In genomic region chr12:62891805-62892549, GRCh38 we compare ENCODE assay signal across 1 cellular context.
TF ChIP-seq lines count a peak whose summit lies in the region.

No MANE protein-coding gene starts in this region.

TF ChIP-seq in HepG2, 621 proteins besides CTCF, POLR2A, EP300 and RAD21 (continued from another document and continues in another):
- TF ChIP-seq ARID5B (CRISPR knock-in tag; IDR thresholded peaks at IDR 0.05) (peak; percentile 94), SIX4 (CRISPR knock-in tag; IDR thresholded peaks at IDR 0.05) (0 out of 2 replicates have a peak, but pooled peaks have one; percentile 55), ZNF784 (CRISPR knock-in tag; IDR thresholded peaks at IDR 0.05; ENCODE audit: borderline replicate concordance) (no peak), CENPT (CRISPR knock-in tag; IDR thresholded peaks at IDR 0.05; ENCODE audit: low read depth) (no peak), FOXK1 (CRISPR knock-in tag; IDR thresholded peaks at IDR 0.05; ENCODE audit: borderline replicate concordance, low read depth) (peak; percentile 54; the same call in 1 of the 2 replicates), SRSF1 (optimal IDR thresholded peaks at IDR 0.05; ENCODE audit: low read depth, low read length) (no peak), PAX8 (CRISPR knock-in tag; IDR thresholded peaks at IDR 0.05; ENCODE audit: borderline replicate concordance) (no peak), ZNF432 (CRISPR knock-in tag; IDR thresholded peaks at IDR 0.05; ENCODE audit: borderline replicate concordance) (no peak), YEATS2 (CRISPR knock-in tag; IDR thresholded peaks at IDR 0.05; ENCODE audit: borderline replicate concordance) (no peak), GMEB2 (CRISPR knock-in tag; IDR thresholded peaks at IDR 0.05; ENCODE audit: low read depth) (no peak), RFX5 (IDR thresholded peaks at IDR 0.05; ENCODE audit: low read depth, low read length) (no peak), HNRNPL (IDR thresholded peaks at IDR 0.05; ENCODE audit: low read depth, low read length) (no peak), FUBP1 (CRISPR knock-in tag; IDR thresholded peaks at IDR 0.05; ENCODE audit: borderline replicate concordance) (no peak), ZMYM4 (CRISPR knock-in tag; IDR thresholded peaks at IDR 0.05) (no peak), FOXA1 (IDR thresholded peaks at IDR 0.05) (no peak), FOXA1 (CRISPR knock-in tag; IDR thresholded peaks at IDR 0.05) (peak; percentile 80), ATF5 (CRISPR knock-in tag; IDR thresholded peaks at IDR 0.05; ENCODE audit: low read depth) (no peak), TBX2 (CRISPR knock-in tag; IDR thresholded peaks at IDR 0.05; ENCODE audit: borderline replicate concordance) (peak; percentile 95), PHF20 (CRISPR knock-in tag; IDR thresholded peaks at IDR 0.05) (no peak), HMGXB3 (CRISPR knock-in tag; IDR thresholded peaks at IDR 0.05; ENCODE audit: borderline replicate concordance) (no peak), NAIF1 (CRISPR knock-in tag; IDR thresholded peaks at IDR 0.05; ENCODE audit: borderline replicate concordance) (no peak), ZNF264 (CRISPR knock-in tag; IDR thresholded peaks at IDR 0.05) (peak; percentile 32; the same call in 1 of the 2 replicates), KLF9 (CRISPR knock-in tag; IDR thresholded peaks at IDR 0.05; ENCODE audit: low read depth) (no peak), MBNL3 (CRISPR knock-in tag; conservative IDR thresholded peaks at IDR 0.05) (no peak), ZNF326 (CRISPR knock-in tag; IDR thresholded peaks at IDR 0.05; ENCODE audit: borderline replicate concordance) (no peak), ZNF564 (CRISPR knock-in tag; IDR thresholded peaks at IDR 0.05) (no peak), MTA1 (CRISPR knock-in tag; IDR thresholded peaks at IDR 0.05; ENCODE audit: borderline replicate concordance) (no peak; the same call in 1 of the 2 replicates), BHLHE40 (IDR thresholded peaks at IDR 0.05; ENCODE audit: low read length) (no peak), ZNF792 (CRISPR knock-in tag; IDR thresholded peaks at IDR 0.05) (no peak), GTF3A (CRISPR knock-in tag; conservative IDR thresholded peaks at IDR 0.05) (no peak), ZNF580 (CRISPR knock-in tag; IDR thresholded peaks at IDR 0.05; ENCODE audit: borderline replicate concordance, low read depth) (0 out of 2 replicates have a peak, but pooled peaks have one; percentile 23), TRIM24 (CRISPR knock-in tag; IDR thresholded peaks at IDR 0.05) (no peak), TFAP4 (IDR thresholded peaks at IDR 0.05; ENCODE audit: borderline replicate concordance, low read depth) (peak; percentile 27; the same call in 1 of the 2 replicates), GPBP1L1 (CRISPR knock-in tag; IDR thresholded peaks at IDR 0.05) (no peak), SP5 (CRISPR knock-in tag; IDR thresholded peaks at IDR 0.05; ENCODE audit: borderline replicate concordance, low read depth) (peak; percentile 15; the same call in 1 of the 2 replicates), ZNF569 (CRISPR knock-in tag; IDR thresholded peaks at IDR 0.05; ENCODE audit: borderline replicate concordance) (no peak), ZHX1 (CRISPR knock-in tag; IDR thresholded peaks at IDR 0.05; ENCODE audit: low read depth) (no peak), RXRA (CRISPR knock-in tag; IDR thresholded peaks at IDR 0.05) (no peak), ZNF383 (CRISPR knock-in tag; IDR thresholded peaks at IDR 0.05; ENCODE audit: borderline replicate concordance) (no peak), SNAI1 (CRISPR knock-in tag; IDR thresholded peaks at IDR 0.05; ENCODE audit: borderline replicate concordance) (no peak), NFYB (CRISPR knock-in tag; IDR thresholded peaks at IDR 0.05) (no peak), YY1 (IDR thresholded peaks at IDR 0.05; ENCODE audit: insufficient read depth, insufficient replicate concordance, low read depth, low read length) (no peak), ATF1 (CRISPR knock-in tag; IDR thresholded peaks at IDR 0.05) (peak; percentile 15; the same call in 1 of the 2 replicates)
